2 cellular contexts compared by ENCODE assay signal in the genomic region with DNA sequence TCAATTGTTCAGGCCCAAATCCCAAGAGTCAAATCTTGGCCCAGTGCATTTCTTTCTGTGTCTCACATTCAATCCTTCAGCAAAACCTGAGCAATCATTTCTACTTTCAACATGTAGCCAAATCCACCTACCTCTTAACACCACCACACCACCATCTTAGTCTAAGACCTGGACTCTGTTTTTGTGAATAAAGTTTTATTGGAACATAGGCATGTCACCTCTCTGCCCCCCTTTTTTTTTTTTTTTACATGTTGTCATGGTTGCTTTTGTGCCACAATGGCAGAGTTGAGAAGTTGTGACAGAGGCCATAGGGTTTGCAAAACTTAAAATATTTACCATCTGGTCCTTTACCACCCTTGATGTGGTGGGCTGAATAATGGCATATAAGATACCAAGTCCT.
TF ChIP-seq lines count a peak whose summit lies in the region.

No MANE protein-coding gene starts in this region.

TF ChIP-seq in HepG2, 621 proteins besides CTCF, POLR2A, EP300 and RAD21:
- TF ChIP-seq, protein P1, sequence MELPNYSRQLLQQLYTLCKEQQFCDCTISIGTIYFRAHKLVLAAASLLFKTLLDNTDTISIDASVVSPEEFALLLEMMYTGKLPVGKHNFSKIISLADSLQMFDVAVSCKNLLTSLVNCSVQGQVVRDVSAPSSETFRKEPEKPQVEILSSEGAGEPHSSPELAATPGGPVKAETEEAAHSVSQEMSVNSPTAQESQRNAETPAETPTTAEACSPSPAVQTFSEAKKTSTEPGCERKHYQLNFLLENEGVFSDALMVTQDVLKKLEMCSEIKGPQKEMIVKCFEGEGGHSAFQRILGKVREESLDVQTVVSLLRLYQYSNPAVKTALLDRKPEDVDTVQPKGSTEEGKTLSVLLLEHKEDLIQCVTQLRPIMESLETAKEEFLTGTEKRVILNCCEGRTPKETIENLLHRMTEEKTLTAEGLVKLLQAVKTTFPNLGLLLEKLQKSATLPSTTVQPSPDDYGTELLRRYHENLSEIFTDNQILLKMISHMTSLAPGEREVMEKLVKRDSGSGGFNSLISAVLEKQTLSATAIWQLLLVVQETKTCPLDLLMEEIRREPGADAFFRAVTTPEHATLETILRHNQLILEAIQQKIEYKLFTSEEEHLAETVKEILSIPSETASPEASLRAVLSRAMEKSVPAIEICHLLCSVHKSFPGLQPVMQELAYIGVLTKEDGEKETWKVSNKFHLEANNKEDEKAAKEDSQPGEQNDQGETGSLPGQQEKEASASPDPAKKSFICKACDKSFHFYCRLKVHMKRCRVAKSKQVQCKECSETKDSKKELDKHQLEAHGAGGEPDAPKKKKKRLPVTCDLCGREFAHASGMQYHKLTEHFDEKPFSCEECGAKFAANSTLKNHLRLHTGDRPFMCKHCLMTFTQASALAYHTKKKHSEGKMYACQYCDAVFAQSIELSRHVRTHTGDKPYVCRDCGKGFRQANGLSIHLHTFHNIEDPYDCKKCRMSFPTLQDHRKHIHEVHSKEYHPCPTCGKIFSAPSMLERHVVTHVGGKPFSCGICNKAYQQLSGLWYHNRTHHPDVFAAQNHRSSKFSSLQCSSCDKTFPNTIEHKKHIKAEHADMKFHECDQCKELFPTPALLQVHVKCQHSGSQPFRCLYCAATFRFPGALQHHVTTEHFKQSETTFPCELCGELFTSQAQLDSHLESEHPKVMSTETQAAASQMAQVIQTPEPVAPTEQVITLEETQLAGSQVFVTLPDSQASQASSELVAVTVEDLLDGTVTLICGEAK (IDR thresholded peaks at IDR 0.05) = peak; percentile 75
- TF ChIP-seq, protein P1 (CRISPR knock-in tag; IDR thresholded peaks at IDR 0.05) = no peak; the same call in 1 of the 2 replicates
- TF ChIP-seq SOX13 (IDR thresholded peaks at IDR 0.05) (no peak), SOX13 (CRISPR knock-in tag; conservative IDR thresholded peaks at IDR 0.05 in 1 of 2, IDR thresholded peaks at IDR 0.05 in 1 of 2) (no peak), ZNF260 (CRISPR knock-in tag; IDR thresholded peaks at IDR 0.05; ENCODE audit: borderline replicate concordance, low read depth) (no peak), BHLHE40 (IDR thresholded peaks at IDR 0.05; ENCODE audit: low read length) (no peak), ZNF143 (CRISPR knock-in tag; IDR thresholded peaks at IDR 0.05) (no peak)
TF ChIP-seq in HepG2: peak in this region for 1.

TF ChIP-seq in K562, 482 proteins besides CTCF, POLR2A, EP300 and RAD21:
- TF ChIP-seq ZNF589 (CRISPR knock-in tag; IDR thresholded peaks at IDR 0.05; ENCODE audit: low read depth) = no peak
- no peak for TF ChIP-seq ZBTB7A (IDR thresholded peaks at IDR 0.05; ENCODE audit: borderline replicate concordance, control insufficient read depth, low read depth, low read length)
- TF ChIP-seq PML (IDR thresholded peaks at IDR 0.05; ENCODE audit: low read length) = no peak
- TF ChIP-seq ZSCAN32 (CRISPR knock-in tag; IDR thresholded peaks at IDR 0.05) = no peak
- TF ChIP-seq ZNF384 (IDR thresholded peaks at IDR 0.05; ENCODE audit: low read depth, low read length) = peak; percentile 89
- TF ChIP-seq MCM7 (IDR thresholded peaks at IDR 0.05) = no peak
- TF ChIP-seq NCOA6 (IDR thresholded peaks at IDR 0.05) = no peak
- TF ChIP-seq, protein P2, sequence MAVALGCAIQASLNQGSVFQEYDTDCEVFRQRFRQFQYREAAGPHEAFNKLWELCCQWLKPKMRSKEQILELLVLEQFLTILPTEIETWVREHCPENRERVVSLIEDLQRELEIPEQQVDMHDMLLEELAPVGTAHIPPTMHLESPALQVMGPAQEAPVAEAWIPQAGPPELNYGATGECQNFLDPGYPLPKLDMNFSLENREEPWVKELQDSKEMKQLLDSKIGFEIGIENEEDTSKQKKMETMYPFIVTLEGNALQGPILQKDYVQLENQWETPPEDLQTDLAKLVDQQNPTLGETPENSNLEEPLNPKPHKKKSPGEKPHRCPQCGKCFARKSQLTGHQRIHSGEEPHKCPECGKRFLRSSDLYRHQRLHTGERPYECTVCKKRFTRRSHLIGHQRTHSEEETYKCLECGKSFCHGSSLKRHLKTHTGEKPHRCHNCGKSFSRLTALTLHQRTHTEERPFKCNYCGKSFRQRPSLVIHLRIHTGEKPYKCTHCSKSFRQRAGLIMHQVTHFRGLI (CRISPR knock-in tag; IDR thresholded peaks at IDR 0.05) = no peak
- no peak for TF ChIP-seq HSF4 (CRISPR knock-in tag; IDR thresholded peaks at IDR 0.05; ENCODE audit: borderline replicate concordance)
- TF ChIP-seq PRMT5 (CRISPR knock-in tag; IDR thresholded peaks at IDR 0.05) = no peak
- TF ChIP-seq ZNF217 (CRISPR knock-in tag; IDR thresholded peaks at IDR 0.05) = no peak
- TF ChIP-seq, protein P3, sequence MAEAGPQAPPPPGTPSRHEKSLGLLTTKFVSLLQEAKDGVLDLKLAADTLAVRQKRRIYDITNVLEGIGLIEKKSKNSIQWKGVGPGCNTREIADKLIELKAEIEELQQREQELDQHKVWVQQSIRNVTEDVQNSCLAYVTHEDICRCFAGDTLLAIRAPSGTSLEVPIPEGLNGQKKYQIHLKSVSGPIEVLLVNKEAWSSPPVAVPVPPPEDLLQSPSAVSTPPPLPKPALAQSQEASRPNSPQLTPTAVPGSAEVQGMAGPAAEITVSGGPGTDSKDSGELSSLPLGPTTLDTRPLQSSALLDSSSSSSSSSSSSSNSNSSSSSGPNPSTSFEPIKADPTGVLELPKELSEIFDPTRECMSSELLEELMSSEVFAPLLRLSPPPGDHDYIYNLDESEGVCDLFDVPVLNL (CRISPR knock-in tag; IDR thresholded peaks at IDR 0.05; ENCODE audit: low read depth) = no peak
- TF ChIP-seq RFX1 (IDR thresholded peaks at IDR 0.05) = peak; percentile 18; the same call in 1 of the 2 replicates
- TF ChIP-seq, protein P1 (IDR thresholded peaks at IDR 0.05) = peak; percentile 95
- TF ChIP-seq, protein P1 (CRISPR knock-in tag; IDR thresholded peaks at IDR 0.05) = peak; percentile 94
